23 cellular contexts compared by ENCODE assay signal in the genomic region with DNA sequence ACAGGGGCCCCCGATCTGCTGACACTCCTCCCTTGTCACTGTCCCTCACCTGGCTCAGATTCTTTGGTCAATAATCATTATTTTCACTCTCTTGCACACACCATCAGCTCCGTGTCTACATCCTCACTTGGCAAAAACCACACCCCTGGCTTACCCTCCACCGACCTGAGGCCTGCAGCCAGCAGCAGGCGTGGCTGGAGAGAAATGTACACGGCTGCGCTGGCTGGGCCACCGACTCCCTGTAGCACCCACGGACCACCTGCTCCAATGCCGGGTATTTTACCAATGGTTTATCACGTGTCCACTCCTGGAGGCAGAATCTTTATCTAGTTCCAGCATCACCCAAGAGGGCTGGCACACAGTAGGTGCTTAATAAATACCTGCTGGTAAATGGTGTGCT.
"Had no signal": no experiment of that assay in that cellular context is flagged by ENCODE, and none has a peak within 500 bp of the region (broad histone marks: within the 10 kb centered on the region; RNA-seq: fewer than 3 reads in every experiment).

No MANE protein-coding gene starts in this region.

- H3K4me1 Mint-ChIP-seq: memory B cell; mesothelial cell of epicardium; stimulated activated effector memory CD8-positive, alpha-beta T cell treated with anti-CD3 and anti-CD28 coated beads, Interleukin-12 subunit alpha, Interleukin-12 subunit beta, amount 100 ng/mL, for 72 hours had no signal

- H3K4me1 ChIP-seq: lower lobe of right lung, parathyroid adenoma, psoas muscle, right lobe of liver, testis, tibial nerve, upper lobe of right lung, vagina had no signal

- H3K4me2 ChIP-seq: hepatocyte had no signal

- H3K36me3 ChIP-seq: lower lobe of right lung, right lobe of liver, tibial nerve, upper lobe of right lung, vagina had no signal

- H3K4me3 Mint-ChIP-seq: memory B cell; mesothelial cell of epicardium; natural killer cell; stimulated activated effector memory CD8-positive, alpha-beta T cell treated with anti-CD3 and anti-CD28 coated beads, Interleukin-12 subunit alpha, Interleukin-12 subunit beta, amount 100 ng/mL, for 72 hours had no signal

- H3K27ac Mint-ChIP-seq: memory B cell; mesothelial cell of epicardium; natural killer cell; stimulated activated effector memory CD8-positive, alpha-beta T cell treated with anti-CD3 and anti-CD28 coated beads, Interleukin-12 subunit alpha, Interleukin-12 subunit beta, amount 100 ng/mL, for 72 hours had no signal

- H3K27ac ChIP-seq: hepatocyte, lower lobe of right lung, parathyroid adenoma, psoas muscle, right lobe of liver, testis, tibial nerve, upper lobe of right lung, vagina had no signal

- H3K4me3 ChIP-seq: dorsolateral prefrontal cortex, hepatocyte, lower lobe of right lung, psoas muscle, right lobe of liver, testis, tibial nerve, upper lobe of right lung, vagina had no signal

- H3K27me3 ChIP-seq: dorsolateral prefrontal cortex, right lobe of liver, testis, vagina had no signal

- H3K9ac ChIP-seq: parathyroid adenoma had no signal

- H3K9me3 ChIP-seq: lower lobe of right lung, psoas muscle, right lobe of liver, testis, upper lobe of right lung, vagina had no signal

- H2AFZ ChIP-seq: hepatocyte, parathyroid adenoma had no signal

- H3K36me3 Mint-ChIP-seq: memory B cell; mesothelial cell of epicardium; natural killer cell; stimulated activated effector memory CD8-positive, alpha-beta T cell treated with anti-CD3 and anti-CD28 coated beads, Interleukin-12 subunit alpha, Interleukin-12 subunit beta, amount 100 ng/mL, for 72 hours had no signal

- ATAC-seq: left lobe of liver; lower lobe of right lung; natural killer cell; psoas muscle; right lobe of liver; stimulated activated effector memory CD8-positive, alpha-beta T cell treated with anti-CD3 and anti-CD28 coated beads, Interleukin-12 subunit alpha, Interleukin-12 subunit beta, amount 100 ng/mL, for 72 hours; stimulated activated naive CD8-positive, alpha-beta T cell treated with anti-CD3 and anti-CD28 coated beads, Interleukin-15, Interleukin-2, amounts not matched to agents 100 U/mL and 50 U/mL, for 24 hours; upper lobe of right lung had no signal

- DNase-seq: cortex of kidney; effector CD8-positive, alpha-beta T cell; foreskin melanocyte; kidney glomerular epithelial cell; lower lobe of right lung; natural killer cell; retina; stimulated activated CD4-positive, alpha-beta T cell treated with anti-CD3 and anti-CD28 coated beads, Interleukin-4, amount 100 ng/mL, for 1 hour; stimulated activated CD8-positive, alpha-beta memory T cell treated with anti-CD3 and anti-CD28 coated beads, Interleukin-4, amount 100 ng/mL, for 48 hours; stimulated activated naive CD8-positive, alpha-beta T cell treated with anti-CD3 and anti-CD28 coated beads, Interleukin-15, Interleukin-2, amounts not matched to agents 100 U/mL and 50 U/mL, for 24 hours; testis; upper lobe of right lung had no signal

- H3K79me2 ChIP-seq: hepatocyte, parathyroid adenoma had no signal
